In the genomic region with DNA sequence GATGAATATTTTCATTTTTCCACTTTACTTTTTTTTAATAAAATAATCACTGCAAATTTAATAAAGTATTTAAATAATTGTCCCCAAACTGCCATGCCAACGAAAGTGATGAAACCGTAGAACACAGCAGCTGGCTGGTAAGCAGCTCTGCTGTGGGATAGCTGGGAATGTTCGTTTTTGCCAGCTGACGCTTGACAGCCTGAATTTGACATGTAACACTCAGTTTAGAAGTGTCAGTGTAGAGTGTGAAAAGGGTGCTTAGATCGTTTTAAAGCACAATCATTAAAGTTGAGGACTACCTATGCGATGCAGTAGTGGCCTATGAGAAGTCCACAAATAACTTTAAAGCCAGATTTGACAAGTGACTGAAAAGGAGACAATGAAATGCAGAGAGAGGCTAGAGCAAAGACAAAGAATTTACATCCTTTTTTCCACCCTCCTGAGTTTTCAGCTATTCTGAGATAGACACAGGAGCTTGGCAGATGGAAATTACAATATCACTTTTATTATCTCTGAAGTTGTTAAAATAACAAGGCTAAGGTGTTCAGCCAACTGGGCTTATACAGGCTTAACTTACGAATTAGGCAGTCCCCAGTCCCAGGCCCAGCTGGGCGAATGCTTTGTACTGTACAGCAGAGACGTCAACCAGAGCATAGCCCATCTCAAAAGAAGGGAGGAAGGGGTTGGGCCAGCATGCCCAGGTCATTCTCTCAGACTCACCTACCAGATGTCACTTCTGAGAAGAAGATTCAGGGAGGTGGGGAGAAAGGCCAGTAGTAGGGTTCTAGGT, we compare ENCODE assay signal across 15 cellular contexts. TPM values are rescaled to one million over a fixed set of nuclear protein-coding genes. Genes with fewer than 3 reads are reported as not detected.
A peak's percentile ranks its signal among the peaks of the same experiment; 100 is the strongest.
DNase-seq lines count a peak whose midpoint lies in the region; ATAC-seq and TF ChIP-seq lines count a peak whose summit lies in the region.
"Had no signal": no experiment of that assay in that cellular context is flagged by ENCODE, and none has a peak within 500 bp of the region (broad histone marks: within the 10 kb centered on the region; RNA-seq: fewer than 3 reads in every experiment).

No MANE protein-coding gene starts in this region.

- peaks cover 6% of the 10 kb centered on the region for H3K36me3 Mint-ChIP-seq in activated CD8-positive, alpha-beta memory T cell treated with anti-CD3 and anti-CD28 coated beads, Interleukin-2, amount 10 ng/mL, durations not matched to agents 7 days and 5 days
- H3K36me3 Mint-ChIP-seq: CD4-positive, alpha-beta memory T cell had no signal

- ATAC-seq in DND-41 (ENCODE audit: insufficient read depth, low read depth) (peak; percentile 31; the same call in 1 of the 3 replicates), heart left ventricle (peak; percentile 76 to 92 (median 89)), right cardiac atrium (peak; percentile 72 to 83)
- no peak for ATAC-seq in activated CD8-positive, alpha-beta memory T cell treated with anti-CD3 and anti-CD28 coated beads, Interleukin-2, amount 10 ng/mL, durations not matched to agents 7 days and 5 days
- ATAC-seq: A549, GM23338 had no signal

- H3K4me2 ChIP-seq in DND-41 (ENCODE audit: insufficient read depth, low read length), result no peak overlapping the region
- H3K4me2 ChIP-seq: A549, GM23338 had no signal

- no peak overlapping the region for H3K4me3 ChIP-seq in DND-41 (ENCODE audit: low read depth in 1 of 2, low read length in 2 of 2)
- no peak overlapping the region for H3K4me3 ChIP-seq in heart left ventricle
- H3K4me3 ChIP-seq in right cardiac atrium (ENCODE audit: low read length), result no peak overlapping the region
- no peak overlapping the region for H3K4me3 ChIP-seq in skeletal muscle tissue (ENCODE audit: low read length in 3 of 3)
- H3K4me3 ChIP-seq in colonic mucosa, result no peak overlapping the region
- H3K4me3 ChIP-seq: A549, GM23338 had no signal

- H3K4me1 Mint-ChIP-seq in activated CD8-positive, alpha-beta memory T cell treated with anti-CD3 and anti-CD28 coated beads, Interleukin-2, amount 10 ng/mL, durations not matched to agents 7 days and 5 days, result no peaks in the 10 kb centered on the region
- H3K4me1 Mint-ChIP-seq: CD4-positive, alpha-beta memory T cell; GM23338 had no signal

- WGBS in heart left ventricle, 4 donors, result 43 to 55% (median 52%) methylated on average over 9 of the region's 9 CpGs
- WGBS in right cardiac atrium, result 51% methylated on average over 9 of the region's 9 CpGs

- no peak overlapping the region for H3K27ac ChIP-seq in DND-41 (ENCODE audit: low read length)
- H3K27ac ChIP-seq in heart left ventricle, result peak overlapping the region in 6 of 12 donors; percentile 8 to 63 (median 22)
- no peak overlapping the region for H3K27ac ChIP-seq in right cardiac atrium (ENCODE audit: low read length)
- H3K27ac ChIP-seq in skeletal muscle tissue (ENCODE audit: low read depth, low read length), result no peak overlapping the region
- no peak overlapping the region for H3K27ac ChIP-seq in colonic mucosa
- H3K27ac ChIP-seq: A549, C4-2B had no signal

- no peak overlapping the region for H3K4me3 Mint-ChIP-seq in activated CD8-positive, alpha-beta memory T cell treated with anti-CD3 and anti-CD28 coated beads, Interleukin-2, amount 10 ng/mL, durations not matched to agents 7 days and 5 days
- H3K4me3 Mint-ChIP-seq: CD4-positive, alpha-beta memory T cell; GM23338 had no signal

- intact Hi-C loops in heart left ventricle (cut with DNase I), result no loop called here
- intact Hi-C loops in right cardiac atrium (cut with DNase I), result no loop called here
- intact Hi-C loops in colonic mucosa (cut with DNase I), result no loop called here

- H3K9me3 ChIP-seq in DND-41 (ENCODE audit: insufficient read depth, low read length, severe bottlenecking) (peaks cover 3% of the 10 kb centered on the region), heart left ventricle (peaks cover 0 to 12% (median 0%) of the 10 kb centered on the region in 12 donors), right cardiac atrium (ENCODE audit: control insufficient read depth, low read length) (peaks cover 1% of the 10 kb centered on the region), skeletal muscle tissue (ENCODE audit: control insufficient read depth in 3 of 3, low read length in 3 of 3) (no peaks in the 10 kb centered on the region), colonic mucosa (no peaks in the 10 kb centered on the region)
- H3K9me3 ChIP-seq: BE2C had no signal

- CTCF ChIA-PET in activated CD8-positive, alpha-beta memory T cell treated with anti-CD3 and anti-CD28 coated beads, Interleukin-2, amount 10 ng/mL, durations not matched to agents 7 days and 5 days (lab: Charles Lee), result interaction anchor here (1.5 kb wide), 1 partner anchor 11 kb away, joined by 4 read pairs; no protein-coding TSS in a partner anchor

- no peaks in the 10 kb centered on the region for H3K27me3 Mint-ChIP-seq in activated CD8-positive, alpha-beta memory T cell treated with anti-CD3 and anti-CD28 coated beads, Interleukin-2, amount 10 ng/mL, durations not matched to agents 7 days and 5 days
- H3K27me3 Mint-ChIP-seq: CD4-positive, alpha-beta memory T cell had no signal

- H4K20me1 ChIP-seq in DND-41 (ENCODE audit: insufficient read depth, low read length), result no peaks in the 10 kb centered on the region

- no peaks in the 10 kb centered on the region for H3K79me2 ChIP-seq in DND-41 (ENCODE audit: insufficient read depth, low read length)

- no peak for DNase-seq in DND-41
- DNase-seq in heart left ventricle, result peak in 1 of 5 donors; percentile 43
- no peak for DNase-seq in right cardiac atrium
- DNase-seq in A172 (ENCODE audit: low spot score), result no peak
- DNase-seq in activated CD8-positive, alpha-beta memory T cell treated with anti-CD3 and anti-CD28 coated beads, Interleukin-2, amount 10 ng/mL, durations not matched to agents 7 days and 5 days, result no peak
- no peak for DNase-seq in colonic mucosa
- DNase-seq: BE2C; CD4-positive, alpha-beta memory T cell; DMS79; EL; H7 had no signal

- H3K27me3 ChIP-seq in DND-41 (ENCODE audit: insufficient read depth, low read length, poor library complexity) (no peaks in the 10 kb centered on the region), heart left ventricle (no peaks in the 10 kb centered on the region), right cardiac atrium (ENCODE audit: control insufficient read depth, insufficient read depth) (no peaks in the 10 kb centered on the region), skeletal muscle tissue (ENCODE audit: control insufficient read depth in 3 of 3, insufficient read depth in 3 of 3, low read length in 3 of 3) (no peaks in the 10 kb centered on the region), colonic mucosa (no peaks in the 10 kb centered on the region)
- H3K27me3 ChIP-seq: BE2C had no signal

- TF ChIP-seq POLR2A in heart left ventricle (IDR thresholded peaks at IDR 0.05), result no peak

- H2AFZ ChIP-seq in DND-41 (ENCODE audit: low read depth, low read length), result no peak overlapping the region
- H2AFZ ChIP-seq: GM23338 had no signal

- no peaks in the 10 kb centered on the region for H3K36me3 ChIP-seq in DND-41 (ENCODE audit: insufficient read depth, low read length)
- H3K36me3 ChIP-seq in heart left ventricle, result no peaks in the 10 kb centered on the region
- no peaks in the 10 kb centered on the region for H3K36me3 ChIP-seq in skeletal muscle tissue (ENCODE audit: control insufficient read depth in 3 of 3, insufficient read depth in 3 of 3, low read length in 3 of 3)
- H3K36me3 ChIP-seq in colonic mucosa, result no peaks in the 10 kb centered on the region
- H3K36me3 ChIP-seq: BE2C had no signal

- no peaks in the 10 kb centered on the region for H3K4me1 ChIP-seq in DND-41 (ENCODE audit: insufficient read depth, low read length)
- peaks cover 0 to 10% (median 1%) of the 10 kb centered on the region in 12 donors for H3K4me1 ChIP-seq in heart left ventricle
- peaks cover 3% of the 10 kb centered on the region for H3K4me1 ChIP-seq in right cardiac atrium (ENCODE audit: control insufficient read depth, insufficient read depth, low read length)
- peaks cover 9 to 10% (median 10%) of the 10 kb centered on the region in 3 donors for H3K4me1 ChIP-seq in skeletal muscle tissue (ENCODE audit: control insufficient read depth in 3 of 3, insufficient read depth in 3 of 3, low read length in 3 of 3)
- H3K4me1 ChIP-seq in colonic mucosa, result no peaks in the 10 kb centered on the region
- H3K4me1 ChIP-seq: BE2C had no signal

- peaks cover 6% of the 10 kb centered on the region for H3K9me3 Mint-ChIP-seq in activated CD8-positive, alpha-beta memory T cell treated with anti-CD3 and anti-CD28 coated beads, Interleukin-2, amount 10 ng/mL, durations not matched to agents 7 days and 5 days (ENCODE audit: low read depth)
- H3K9me3 Mint-ChIP-seq: GM23338 had no signal

- H3K27ac Mint-ChIP-seq in activated CD8-positive, alpha-beta memory T cell treated with anti-CD3 and anti-CD28 coated beads, Interleukin-2, amount 10 ng/mL, durations not matched to agents 7 days and 5 days, result no peak overlapping the region
- H3K27ac Mint-ChIP-seq: CD4-positive, alpha-beta memory T cell; GM23338 had no signal

- TF ChIP-seq CTCF in DND-41 (IDR thresholded peaks at IDR 0.05; ENCODE audit: borderline replicate concordance, extremely low read depth, low read length, poor library complexity, severe bottlenecking), result no peak
- no peak for TF ChIP-seq CTCF in heart left ventricle (IDR thresholded peaks at IDR 0.05)
- TF ChIP-seq CTCF in colonic mucosa (IDR thresholded peaks at IDR 0.05), result no peak

- H3K9ac ChIP-seq in DND-41 (ENCODE audit: low read depth, low read length), result no peak overlapping the region
- peak overlapping the region in 2 of 3 donors; percentile 25 to 33 for H3K9ac ChIP-seq in skeletal muscle tissue (ENCODE audit: low read depth in 1 of 3, low read length in 3 of 3)
- no peak overlapping the region for H3K9ac ChIP-seq in colonic mucosa (ENCODE audit: low read depth in 2 of 2, low read length in 2 of 2)

RNA-seq across cellular contexts. Expression of a gene that starts 31.9 kb away (rescaled TPM):
- total RNA-seq in heart left ventricle (10 to 100 TPM in 5 of 9 donors, 1 to 10 TPM in 4; 5.8 to 22.4 (median 10.8) TPM), right cardiac atrium (1 to 10 TPM; 3.6 to 5.6 (median 4.3) TPM), skeletal muscle tissue (10.4 TPM), colonic mucosa (10 to 100 TPM; 13.7 to 32.4 TPM)
- polyA plus RNA-seq in heart left ventricle (10 to 100 TPM in 1 of 2 donors, 1 to 10 TPM in 1; 3.0 to 19.5 TPM), right cardiac atrium (1.2 TPM)
- 9.8 and 10.9 TPM in 2 replicates for total RNA-seq in A172 (2014; rRNA removed; shearing (Covaris generic))
- total RNA-seq in activated CD8-positive, alpha-beta memory T cell treated with anti-CD3 and anti-CD28 coated beads, Interleukin-2, amount 10 ng/mL, durations not matched to agents 7 days and 5 days, result 100 to 1,000 TPM in 1 of 2 experiments, 10 to 100 TPM in 1; 61.7 to 113 TPM

Comparison
In these comparisons a context has a peak if more than half of its experiments do, and no peak if none do; other contexts are left out.
1. H3K9ac ChIP-seq: peak in skeletal muscle tissue (2 of 3); none in DND-41 (single experiment) and colonic mucosa (0 of 2).